In genomic region chr20:34562643-34563042, GRCh38 we compare ENCODE assay signal across 1 cellular context.
A peak's percentile ranks its signal among the peaks of the same experiment; 100 is the strongest.
TF ChIP-seq lines count a peak whose summit lies in the region.

No MANE protein-coding gene starts in this region.

TF ChIP-seq in K562, 482 proteins besides CTCF, POLR2A, EP300 and RAD21:
- TF ChIP-seq, protein P1, sequence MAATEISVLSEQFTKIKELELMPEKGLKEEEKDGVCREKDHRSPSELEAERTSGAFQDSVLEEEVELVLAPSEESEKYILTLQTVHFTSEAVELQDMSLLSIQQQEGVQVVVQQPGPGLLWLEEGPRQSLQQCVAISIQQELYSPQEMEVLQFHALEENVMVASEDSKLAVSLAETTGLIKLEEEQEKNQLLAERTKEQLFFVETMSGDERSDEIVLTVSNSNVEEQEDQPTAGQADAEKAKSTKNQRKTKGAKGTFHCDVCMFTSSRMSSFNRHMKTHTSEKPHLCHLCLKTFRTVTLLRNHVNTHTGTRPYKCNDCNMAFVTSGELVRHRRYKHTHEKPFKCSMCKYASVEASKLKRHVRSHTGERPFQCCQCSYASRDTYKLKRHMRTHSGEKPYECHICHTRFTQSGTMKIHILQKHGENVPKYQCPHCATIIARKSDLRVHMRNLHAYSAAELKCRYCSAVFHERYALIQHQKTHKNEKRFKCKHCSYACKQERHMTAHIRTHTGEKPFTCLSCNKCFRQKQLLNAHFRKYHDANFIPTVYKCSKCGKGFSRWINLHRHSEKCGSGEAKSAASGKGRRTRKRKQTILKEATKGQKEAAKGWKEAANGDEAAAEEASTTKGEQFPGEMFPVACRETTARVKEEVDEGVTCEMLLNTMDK (IDR thresholded peaks at IDR 0.05; ENCODE audit: borderline replicate concordance, insufficient read depth, low read depth, low read length, poor library complexity, severe bottlenecking), result peak; percentile 83
- TF ChIP-seq, protein P2, sequence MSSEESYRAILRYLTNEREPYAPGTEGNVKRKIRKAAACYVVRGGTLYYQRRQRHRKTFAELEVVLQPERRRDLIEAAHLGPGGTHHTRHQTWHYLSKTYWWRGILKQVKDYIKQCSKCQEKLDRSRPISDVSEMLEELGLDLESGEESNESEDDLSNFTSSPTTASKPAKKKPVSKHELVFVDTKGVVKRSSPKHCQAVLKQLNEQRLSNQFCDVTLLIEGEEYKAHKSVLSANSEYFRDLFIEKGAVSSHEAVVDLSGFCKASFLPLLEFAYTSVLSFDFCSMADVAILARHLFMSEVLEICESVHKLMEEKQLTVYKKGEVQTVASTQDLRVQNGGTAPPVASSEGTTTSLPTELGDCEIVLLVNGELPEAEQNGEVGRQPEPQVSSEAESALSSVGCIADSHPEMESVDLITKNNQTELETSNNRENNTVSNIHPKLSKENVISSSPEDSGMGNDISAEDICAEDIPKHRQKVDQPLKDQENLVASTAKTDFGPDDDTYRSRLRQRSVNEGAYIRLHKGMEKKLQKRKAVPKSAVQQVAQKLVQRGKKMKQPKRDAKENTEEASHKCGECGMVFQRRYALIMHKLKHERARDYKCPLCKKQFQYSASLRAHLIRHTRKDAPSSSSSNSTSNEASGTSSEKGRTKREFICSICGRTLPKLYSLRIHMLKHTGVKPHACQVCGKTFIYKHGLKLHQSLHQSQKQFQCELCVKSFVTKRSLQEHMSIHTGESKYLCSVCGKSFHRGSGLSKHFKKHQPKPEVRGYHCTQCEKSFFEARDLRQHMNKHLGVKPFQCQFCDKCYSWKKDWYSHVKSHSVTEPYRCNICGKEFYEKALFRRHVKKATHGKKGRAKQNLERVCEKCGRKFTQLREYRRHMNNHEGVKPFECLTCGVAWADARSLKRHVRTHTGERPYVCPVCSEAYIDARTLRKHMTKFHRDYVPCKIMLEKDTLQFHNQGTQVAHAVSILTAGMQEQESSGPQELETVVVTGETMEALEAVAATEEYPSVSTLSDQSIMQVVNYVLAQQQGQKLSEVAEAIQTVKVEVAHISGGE (CRISPR knock-in tag; IDR thresholded peaks at IDR 0.05), result no peak
- no peak for TF ChIP-seq ZNF224 (CRISPR knock-in tag; IDR thresholded peaks at IDR 0.05)
- TF ChIP-seq SETDB1 (IDR thresholded peaks at IDR 0.05; ENCODE audit: low read length), result no peak
- TF ChIP-seq, protein P3, sequence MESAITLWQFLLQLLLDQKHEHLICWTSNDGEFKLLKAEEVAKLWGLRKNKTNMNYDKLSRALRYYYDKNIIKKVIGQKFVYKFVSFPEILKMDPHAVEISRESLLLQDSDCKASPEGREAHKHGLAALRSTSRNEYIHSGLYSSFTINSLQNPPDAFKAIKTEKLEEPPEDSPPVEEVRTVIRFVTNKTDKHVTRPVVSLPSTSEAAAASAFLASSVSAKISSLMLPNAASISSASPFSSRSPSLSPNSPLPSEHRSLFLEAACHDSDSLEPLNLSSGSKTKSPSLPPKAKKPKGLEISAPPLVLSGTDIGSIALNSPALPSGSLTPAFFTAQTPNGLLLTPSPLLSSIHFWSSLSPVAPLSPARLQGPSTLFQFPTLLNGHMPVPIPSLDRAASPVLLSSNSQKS (CRISPR knock-in tag; IDR thresholded peaks at IDR 0.05), result no peak
- TF ChIP-seq TFAP4 (CRISPR knock-in tag; IDR thresholded peaks at IDR 0.05; ENCODE audit: borderline replicate concordance), result peak; percentile 64
- TF ChIP-seq ERF (CRISPR knock-in tag; IDR thresholded peaks at IDR 0.05), result no peak
TF ChIP-seq in K562: peak in this region for 2.
